Comparison of ENCODE assay signal across 15 cellular contexts in the genomic region with DNA sequence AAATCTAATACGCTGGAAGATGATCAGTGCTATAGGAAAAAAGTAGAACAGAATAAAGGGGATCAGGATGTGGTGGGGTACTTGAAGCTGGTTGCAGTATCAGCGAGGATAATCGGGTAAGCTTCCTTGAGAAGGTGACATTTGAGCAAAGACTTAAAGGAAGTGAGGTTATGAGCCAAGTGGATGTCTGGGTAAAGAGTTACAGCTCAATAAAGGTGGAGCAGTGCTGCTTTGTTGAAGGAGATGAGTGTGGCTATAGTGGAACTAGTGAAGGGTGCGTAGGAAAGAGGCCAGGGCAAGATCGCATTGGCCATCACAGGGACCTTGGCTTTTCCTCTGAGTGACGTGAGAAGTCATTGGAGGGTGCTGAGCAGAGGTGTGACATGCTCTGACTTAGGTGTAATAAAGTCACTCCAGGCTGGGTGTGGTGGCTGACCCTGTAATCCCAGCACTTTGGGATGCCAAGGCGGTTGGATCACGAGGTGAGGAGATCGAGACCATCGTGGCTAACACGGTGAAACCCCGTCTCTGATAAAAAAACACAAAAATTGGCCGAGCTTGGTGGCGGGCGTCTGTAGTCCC. TPM values are rescaled to one million over a fixed set of nuclear protein-coding genes. Genes with fewer than 3 reads are reported as not detected.
DNase-seq lines count a peak whose midpoint lies in the region; ATAC-seq and TF ChIP-seq lines count a peak whose summit lies in the region.
"Had no signal": no experiment of that assay in that cellular context is flagged by ENCODE, and none has a peak within 500 bp of the region (broad histone marks: within the 10 kb centered on the region; RNA-seq: fewer than 3 reads in every experiment).

No MANE protein-coding gene starts in this region.

- peaks cover 4% of the 10 kb centered on the region for H3K27me3 Mint-ChIP-seq in activated naive CD4-positive, alpha-beta T cell treated with anti-CD3 and anti-CD28 coated beads, Interleukin-2, amount 10 ng/mL, durations not matched to agents 7 days and 5 days
- peaks cover 11% of the 10 kb centered on the region for H3K27me3 Mint-ChIP-seq in activated T-helper 2 cell treated with anti-CD3 and anti-CD28 coated beads, Interferon-gamma antibody, Interleukin-2, Interleukin-4, amounts not matched to agents 10 μg/mL and 5 μg/mL and 100 μg/mL, durations not matched to agents 14 hours and 24 hours and 36 hours (ENCODE audit: low read depth)

- peak overlapping the region; percentile 64 for H3K4me3 Mint-ChIP-seq in activated naive CD4-positive, alpha-beta T cell treated with anti-CD3 and anti-CD28 coated beads, Interleukin-2, amount 10 ng/mL, durations not matched to agents 7 days and 5 days
- H3K4me3 Mint-ChIP-seq in activated T-helper 2 cell treated with anti-CD3 and anti-CD28 coated beads, Interferon-gamma antibody, Interleukin-2, Interleukin-4, amounts not matched to agents 10 μg/mL and 5 μg/mL and 100 μg/mL, durations not matched to agents 14 hours and 24 hours and 36 hours (ENCODE audit: low read depth), result peak overlapping the region; percentile 74

- WGBS in transverse colon (ENCODE audit: low coverage in 1 of 2), 2 donors, result 64 to 100% methylated on average over 1 to 15 of the region's 15 CpGs

- no peak for TF ChIP-seq CTCF in mucosa of descending colon (IDR thresholded peaks at IDR 0.05)
- TF ChIP-seq CTCF in transverse colon (IDR thresholded peaks at IDR 0.05), result no peak

- intact Hi-C loops in activated T-helper 2 cell treated with anti-CD3 and anti-CD28 coated beads, Interferon-gamma antibody, Interleukin-2, Interleukin-4, amounts not matched to agents 10 μg/mL and 5 μg/mL and 100 μg/mL, durations not matched to agents 14 hours and 24 hours and 36 hours (cut with micrococcal nuclease), result no loop called here
- intact Hi-C loops in mucosa of descending colon (cut with DNase I, micrococcal nuclease) (no loop called here), transverse colon (cut with DNase I; ENCODE audit: low total_unique reads) (no loop called here)

- peak overlapping the region; percentile 64 for H3K27ac Mint-ChIP-seq in activated naive CD4-positive, alpha-beta T cell treated with anti-CD3 and anti-CD28 coated beads, Interleukin-2, amount 10 ng/mL, durations not matched to agents 7 days and 5 days
- H3K27ac Mint-ChIP-seq in activated T-helper 2 cell treated with anti-CD3 and anti-CD28 coated beads, Interferon-gamma antibody, Interleukin-2, Interleukin-4, amounts not matched to agents 10 μg/mL and 5 μg/mL and 100 μg/mL, durations not matched to agents 14 hours and 24 hours and 36 hours, result no peak overlapping the region

- no peaks in the 10 kb centered on the region for H3K27me3 ChIP-seq in transverse colon

- no peak overlapping the region for H3K4me3 ChIP-seq in mucosa of descending colon
- no peak overlapping the region for H3K4me3 ChIP-seq in transverse colon
- H3K4me3 ChIP-seq: GM12878 had no signal

- H3K4me1 Mint-ChIP-seq in activated naive CD4-positive, alpha-beta T cell treated with anti-CD3 and anti-CD28 coated beads, Interleukin-2, amount 10 ng/mL, durations not matched to agents 7 days and 5 days, result peaks cover 37% of the 10 kb centered on the region
- H3K4me1 Mint-ChIP-seq in activated T-helper 2 cell treated with anti-CD3 and anti-CD28 coated beads, Interferon-gamma antibody, Interleukin-2, Interleukin-4, amounts not matched to agents 10 μg/mL and 5 μg/mL and 100 μg/mL, durations not matched to agents 14 hours and 24 hours and 36 hours (ENCODE audit: low read depth), result peaks cover 26% of the 10 kb centered on the region

- no peak for DNase-seq in activated naive CD4-positive, alpha-beta T cell treated with anti-CD3 and anti-CD28 coated beads, Interleukin-2, amount 10 ng/mL, durations not matched to agents 7 days and 5 days
- no peak for DNase-seq in activated naive CD4-positive, alpha-beta T cell treated with Interleukin-2 at 50 U/mL for 16 hours
- DNase-seq in activated T-helper 2 cell treated with anti-CD3 and anti-CD28 coated beads, Interferon-gamma antibody, Interleukin-2, Interleukin-4, amounts not matched to agents 10 μg/mL and 5 μg/mL and 100 μg/mL, durations not matched to agents 14 hours and 24 hours and 36 hours (ENCODE audit: low spot score), result no peak
- DNase-seq in mucosa of descending colon (peak in 2 of 3 donors; percentile 64), transverse colon (peak; percentile 63), NCI-H128 (lab: John Stamatoyannopoulos, UW; ENCODE audit: unreplicated experiment) (no peak), glomerular visceral epithelial cell (ENCODE audit: extremely low spot score) (no peak)
- DNase-seq: DND-41; midbrain; NCI-H1436 treated with DMSO at 0.1 percent for 48 hours; NCI-H526 treated with DMSO at 0.1 percent for 48 hours; retina; stimulated activated CD4-positive, alpha-beta T cell treated with anti-CD3 and anti-CD28 coated beads, Interleukin-2, amount 100 ng/mL, for 24 hours had no signal

- no peaks in the 10 kb centered on the region for H3K9me3 ChIP-seq in mucosa of descending colon
- no peaks in the 10 kb centered on the region for H3K9me3 ChIP-seq in transverse colon

- CTCF ChIA-PET in activated naive CD4-positive, alpha-beta T cell treated with anti-CD3 and anti-CD28 coated beads, Interleukin-2, amount 10 ng/mL, durations not matched to agents 7 days and 5 days (lab: Charles Lee), result interaction anchor here (0.8 to 3.3 kb wide), 5 partner anchors 12 to 192 kb away, joined by 3 to 9 read pairs (median 3); a partner anchor contains a TSS

- peak; percentile 55 for TF ChIP-seq POLR2A in transverse colon (IDR thresholded peaks at IDR 0.05)

- peaks cover 11% of the 10 kb centered on the region for H3K36me3 Mint-ChIP-seq in activated naive CD4-positive, alpha-beta T cell treated with anti-CD3 and anti-CD28 coated beads, Interleukin-2, amount 10 ng/mL, durations not matched to agents 7 days and 5 days
- H3K36me3 Mint-ChIP-seq in activated T-helper 2 cell treated with anti-CD3 and anti-CD28 coated beads, Interferon-gamma antibody, Interleukin-2, Interleukin-4, amounts not matched to agents 10 μg/mL and 5 μg/mL and 100 μg/mL, durations not matched to agents 14 hours and 24 hours and 36 hours (ENCODE audit: low read depth), result peaks cover 15% of the 10 kb centered on the region

- peak; percentile 35 for ATAC-seq in mucosa of descending colon
- ATAC-seq in activated CD4-positive, CD25-positive, alpha-beta regulatory T cell treated with anti-CD3 and anti-CD28 coated beads, Interleukin-2, amount 50 U/mL, for 24 hours, result no peak
- ATAC-seq: GM12878 had no signal

- in situ Hi-C loops in transverse colon (cut with MboI; ENCODE audit: low pct_ligation_motif_present in 1 of 4, low pct_unique_long_range_greater_than_20kb in 1 of 4, low sequenced_read_pairs in 3 of 4), result loop anchor here in 1 of 4 donors (10.0 kb wide), 1 partner anchor 48 kb away; a partner anchor contains a TSS

- no peak for TF ChIP-seq EP300 in transverse colon (IDR thresholded peaks at IDR 0.05; ENCODE audit: low read depth)

- H3K9me3 Mint-ChIP-seq in activated naive CD4-positive, alpha-beta T cell treated with anti-CD3 and anti-CD28 coated beads, Interleukin-2, amount 10 ng/mL, durations not matched to agents 7 days and 5 days, result no peaks in the 10 kb centered on the region
- no peaks in the 10 kb centered on the region for H3K9me3 Mint-ChIP-seq in activated T-helper 2 cell treated with anti-CD3 and anti-CD28 coated beads, Interferon-gamma antibody, Interleukin-2, Interleukin-4, amounts not matched to agents 10 μg/mL and 5 μg/mL and 100 μg/mL, durations not matched to agents 14 hours and 24 hours and 36 hours

- H3K27ac ChIP-seq in transverse colon, result peak overlapping the region; percentile 94 to 97 (median 95)

- peaks cover 7% of the 10 kb centered on the region for H3K36me3 ChIP-seq in mucosa of descending colon (ENCODE audit: low read depth)
- H3K36me3 ChIP-seq in transverse colon, result peaks cover 0 to 8% (median 2%) of the 10 kb centered on the region in 4 donors

- peaks cover 22% of the 10 kb centered on the region for H3K4me1 ChIP-seq in mucosa of descending colon (ENCODE audit: low read depth)
- peaks cover 17 to 39% (median 31%) of the 10 kb centered on the region in 4 donors for H3K4me1 ChIP-seq in transverse colon

RNA-seq across cellular contexts. Expression of a gene that starts 2.3 kb away (rescaled TPM):
- total RNA-seq in activated T-helper 2 cell treated with anti-CD3 and anti-CD28 coated beads, Interferon-gamma antibody, Interleukin-2, Interleukin-4, amounts not matched to agents 10 μg/mL and 5 μg/mL and 100 μg/mL, durations not matched to agents 14 hours and 24 hours and 36 hours, result 40.1 and 42.2 TPM in 2 replicates
- total RNA-seq in mucosa of descending colon (10 to 100 TPM; 59.7 to 62.2 (median 60.3) TPM), transverse colon (10 to 100 TPM; 20.5 to 72.6 (median 51.9) TPM)

RNA-seq across cellular contexts. Expression of a gene that starts 14.5 kb away (rescaled TPM):
- 66.6 and 67.1 TPM in 2 replicates for total RNA-seq in activated T-helper 2 cell treated with anti-CD3 and anti-CD28 coated beads, Interferon-gamma antibody, Interleukin-2, Interleukin-4, amounts not matched to agents 10 μg/mL and 5 μg/mL and 100 μg/mL, durations not matched to agents 14 hours and 24 hours and 36 hours
- total RNA-seq in mucosa of descending colon (10 to 100 TPM; 42.6 to 48.5 (median 45.4) TPM), transverse colon (100 to 1,000 TPM in 1 of 4 donors, 10 to 100 TPM in 3; 10.5 to 119 (median 60.9) TPM)

RNA-seq across cellular contexts. Expression of a gene that starts 14.7 kb away (rescaled TPM):
- 1,016 and 1,034 TPM in 2 replicates for total RNA-seq in activated T-helper 2 cell treated with anti-CD3 and anti-CD28 coated beads, Interferon-gamma antibody, Interleukin-2, Interleukin-4, amounts not matched to agents 10 μg/mL and 5 μg/mL and 100 μg/mL, durations not matched to agents 14 hours and 24 hours and 36 hours
- total RNA-seq in mucosa of descending colon (100 to 1,000 TPM; 680 to 873 (median 705) TPM), transverse colon (100 to 1,000 TPM; 594 to 986 (median 662) TPM)

RNA-seq across cellular contexts. Expression of a gene that starts 19.1 kb away (rescaled TPM):
- total RNA-seq in activated T-helper 2 cell treated with anti-CD3 and anti-CD28 coated beads, Interferon-gamma antibody, Interleukin-2, Interleukin-4, amounts not matched to agents 10 μg/mL and 5 μg/mL and 100 μg/mL, durations not matched to agents 14 hours and 24 hours and 36 hours, result 11.3 and 12.8 TPM in 2 replicates
- 1 to 10 TPM; 5.1 to 8.3 (median 6.0) TPM for total RNA-seq in mucosa of descending colon
- 10 to 100 TPM in 3 of 4 donors, 1 to 10 TPM in 1; 9.6 to 40.8 (median 12.2) TPM for total RNA-seq in transverse colon

RNA-seq across cellular contexts. Expression of a gene that starts 24.9 kb away (rescaled TPM):
- 34.4 and 36.9 TPM in 2 replicates for total RNA-seq in activated T-helper 2 cell treated with anti-CD3 and anti-CD28 coated beads, Interferon-gamma antibody, Interleukin-2, Interleukin-4, amounts not matched to agents 10 μg/mL and 5 μg/mL and 100 μg/mL, durations not matched to agents 14 hours and 24 hours and 36 hours
- 10 to 100 TPM; 13.1 to 25.7 (median 23.6) TPM for total RNA-seq in mucosa of descending colon
- total RNA-seq in transverse colon, result 10 to 100 TPM; 29.4 to 59.5 (median 42.3) TPM

Comparison
In these comparisons a context has a peak if more than half of its experiments do, and no peak if none do; other contexts are left out.
1. DNase-seq: peak in mucosa of descending colon (2 of 3) and transverse colon (single experiment); none in activated naive CD4-positive, alpha-beta T cell treated with anti-CD3 and anti-CD28 coated beads, Interleukin-2, amount 10 ng/mL, durations not matched to agents 7 days and 5 days (single experiment), activated naive CD4-positive, alpha-beta T cell treated with Interleukin-2 at 50 U/mL for 16 hours (single experiment), activated T-helper 2 cell treated with anti-CD3 and anti-CD28 coated beads, Interferon-gamma antibody, Interleukin-2, Interleukin-4, amounts not matched to agents 10 μg/mL and 5 μg/mL and 100 μg/mL, durations not matched to agents 14 hours and 24 hours and 36 hours (single experiment), NCI-H128 (single experiment) and glomerular visceral epithelial cell (single experiment).